In the genomic region with DNA sequence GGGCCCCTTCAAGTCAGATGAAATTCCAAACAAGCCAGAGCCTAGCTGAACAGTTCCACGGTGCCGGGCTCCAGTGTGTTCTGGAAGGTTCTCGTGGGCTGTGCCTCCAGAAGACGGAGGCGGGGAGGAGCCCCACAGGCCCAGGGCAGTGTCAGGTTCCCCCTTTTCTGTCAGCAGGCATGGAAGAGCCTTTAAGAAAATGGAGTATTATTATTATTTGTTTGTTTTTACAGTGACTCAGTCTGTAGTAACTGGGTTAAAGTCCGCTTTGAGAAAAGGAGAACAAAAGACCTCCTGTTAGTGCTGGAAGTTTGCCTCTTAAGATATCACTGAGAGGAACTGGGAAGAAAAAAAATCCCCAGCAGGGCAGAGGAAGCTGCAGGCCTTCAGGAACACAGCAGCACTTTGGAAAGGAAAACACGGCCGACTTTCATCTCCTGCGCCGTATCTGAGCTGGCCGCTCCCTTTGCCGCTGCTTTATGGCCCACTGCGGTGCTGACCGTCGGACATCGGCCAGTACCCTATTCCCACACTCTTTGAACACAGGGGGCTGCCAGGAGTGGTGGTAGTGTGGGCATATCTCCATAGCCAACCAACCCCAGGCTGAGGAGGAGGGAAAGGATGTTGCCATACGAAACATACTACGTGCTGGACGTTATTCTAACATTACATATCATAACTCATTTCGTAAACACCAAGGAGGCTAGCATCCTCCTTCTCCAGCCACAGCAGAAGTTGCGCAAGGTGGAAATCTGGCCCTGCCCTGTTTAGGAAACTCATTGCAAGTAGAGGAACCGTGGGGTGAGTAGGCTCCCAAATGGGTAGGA, we compare ENCODE assay signal across 1 cellular context.
A peak's percentile ranks its signal among the peaks of the same experiment; 100 is the strongest.
TF ChIP-seq lines count a peak whose summit lies in the region.

No MANE protein-coding gene starts in this region.

TF ChIP-seq in HepG2, 621 proteins besides CTCF, POLR2A, EP300 and RAD21 (continued from another document and continues in another):
- TF ChIP-seq, protein P1, sequence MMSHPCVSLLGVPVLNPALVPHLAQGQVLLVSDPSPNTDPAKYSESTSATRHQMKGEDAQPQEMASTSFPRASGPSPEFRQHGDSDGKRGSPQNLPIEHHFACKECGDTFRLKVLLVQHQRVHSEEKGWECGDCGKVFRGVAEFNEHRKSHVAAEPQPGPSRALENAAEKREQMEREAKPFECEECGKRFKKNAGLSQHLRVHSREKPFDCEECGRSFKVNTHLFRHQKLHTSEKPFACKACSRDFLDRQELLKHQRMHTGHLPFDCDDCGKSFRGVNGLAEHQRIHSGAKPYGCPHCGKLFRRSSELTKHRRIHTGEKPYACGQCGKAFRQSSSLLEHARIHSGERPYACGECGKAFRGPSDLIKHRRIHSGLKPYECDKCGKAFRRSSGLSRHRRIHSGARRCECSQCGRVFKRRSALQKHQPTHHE (CRISPR knock-in tag; IDR thresholded peaks at IDR 0.05; ENCODE audit: borderline replicate concordance), result no peak
- TF ChIP-seq, protein P2, sequence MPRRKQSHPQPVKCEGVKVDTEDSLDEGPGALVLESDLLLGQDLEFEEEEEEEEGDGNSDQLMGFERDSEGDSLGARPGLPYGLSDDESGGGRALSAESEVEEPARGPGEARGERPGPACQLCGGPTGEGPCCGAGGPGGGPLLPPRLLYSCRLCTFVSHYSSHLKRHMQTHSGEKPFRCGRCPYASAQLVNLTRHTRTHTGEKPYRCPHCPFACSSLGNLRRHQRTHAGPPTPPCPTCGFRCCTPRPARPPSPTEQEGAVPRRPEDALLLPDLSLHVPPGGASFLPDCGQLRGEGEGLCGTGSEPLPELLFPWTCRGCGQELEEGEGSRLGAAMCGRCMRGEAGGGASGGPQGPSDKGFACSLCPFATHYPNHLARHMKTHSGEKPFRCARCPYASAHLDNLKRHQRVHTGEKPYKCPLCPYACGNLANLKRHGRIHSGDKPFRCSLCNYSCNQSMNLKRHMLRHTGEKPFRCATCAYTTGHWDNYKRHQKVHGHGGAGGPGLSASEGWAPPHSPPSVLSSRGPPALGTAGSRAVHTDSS (CRISPR knock-in tag; conservative IDR thresholded peaks at IDR 0.05), result no peak
- TF ChIP-seq NFYB (CRISPR knock-in tag; IDR thresholded peaks at IDR 0.05) (no peak), ATM (IDR thresholded peaks at IDR 0.05; ENCODE audit: borderline replicate concordance) (no peak), XBP1 (CRISPR knock-in tag; IDR thresholded peaks at IDR 0.05) (no peak), IKZF1 (IDR thresholded peaks at IDR 0.05) (no peak), TAF1 (CRISPR knock-in tag; IDR thresholded peaks at IDR 0.05) (0 out of 2 replicates have a peak, but pooled peaks have one; percentile 21), SMAD1 (CRISPR knock-in tag; IDR thresholded peaks at IDR 0.05; ENCODE audit: borderline replicate concordance, low read depth) (no peak), RCOR2 (CRISPR knock-in tag; IDR thresholded peaks at IDR 0.05) (no peak), SPEN (CRISPR knock-in tag; IDR thresholded peaks at IDR 0.05; ENCODE audit: low read depth) (0 out of 2 replicates have a peak, but pooled peaks have one; percentile 11), ZNF124 (CRISPR knock-in tag; IDR thresholded peaks at IDR 0.05) (no peak), ZNF564 (CRISPR knock-in tag; IDR thresholded peaks at IDR 0.05) (no peak), TCF7 (IDR thresholded peaks at IDR 0.05; ENCODE audit: low read depth) (peak; percentile 78), WIZ (CRISPR knock-in tag; IDR thresholded peaks at IDR 0.05) (no peak), ZNF256 (CRISPR knock-in tag; conservative IDR thresholded peaks at IDR 0.05) (no peak), SETDB1 (CRISPR knock-in tag; IDR thresholded peaks at IDR 0.05; ENCODE audit: borderline replicate concordance) (no peak), ELF4 (CRISPR knock-in tag; IDR thresholded peaks at IDR 0.05; ENCODE audit: borderline replicate concordance) (no peak), NONO (IDR thresholded peaks at IDR 0.05) (no peak), NONO (CRISPR knock-in tag; conservative IDR thresholded peaks at IDR 0.05) (peak; percentile 9; the same call in 1 of the 2 replicates), EED (CRISPR knock-in tag; IDR thresholded peaks at IDR 0.05) (no peak), MED8 (CRISPR knock-in tag; IDR thresholded peaks at IDR 0.05; ENCODE audit: insufficient replicate concordance) (no peak), FOXM1 (CRISPR knock-in tag; IDR thresholded peaks at IDR 0.05) (no peak), SRSF1 (optimal IDR thresholded peaks at IDR 0.05; ENCODE audit: low read depth, low read length) (no peak), TMF1 (CRISPR knock-in tag; IDR thresholded peaks at IDR 0.05; ENCODE audit: low read depth) (no peak), ZNF616 (CRISPR knock-in tag; IDR thresholded peaks at IDR 0.05; ENCODE audit: low read depth) (0 out of 2 replicates have a peak, but pooled peaks have one; percentile 30), HNRNPLL (IDR thresholded peaks at IDR 0.05; ENCODE audit: low read depth, low read length, poor library complexity, severe bottlenecking) (peak; percentile 39), FOXK2 (IDR thresholded peaks at IDR 0.05) (no peak), HOXA5 (CRISPR knock-in tag; IDR thresholded peaks at IDR 0.05) (no peak), U2AF2 (IDR thresholded peaks at IDR 0.05; ENCODE audit: low read depth, low read length) (no peak), ZFY (CRISPR knock-in tag; IDR thresholded peaks at IDR 0.05) (peak; percentile 56), MEIS2 (CRISPR knock-in tag; IDR thresholded peaks at IDR 0.05) (peak; percentile 22; the same call in 1 of the 2 replicates), YY1 (IDR thresholded peaks at IDR 0.05; ENCODE audit: insufficient read depth, insufficient replicate concordance, low read depth, low read length) (no peak), ZNF547 (CRISPR knock-in tag; IDR thresholded peaks at IDR 0.05) (no peak), FOXJ3 (CRISPR knock-in tag; IDR thresholded peaks at IDR 0.05; ENCODE audit: borderline replicate concordance) (peak; percentile 63; the same call in 1 of the 2 replicates)
- TF ChIP-seq, protein P3, sequence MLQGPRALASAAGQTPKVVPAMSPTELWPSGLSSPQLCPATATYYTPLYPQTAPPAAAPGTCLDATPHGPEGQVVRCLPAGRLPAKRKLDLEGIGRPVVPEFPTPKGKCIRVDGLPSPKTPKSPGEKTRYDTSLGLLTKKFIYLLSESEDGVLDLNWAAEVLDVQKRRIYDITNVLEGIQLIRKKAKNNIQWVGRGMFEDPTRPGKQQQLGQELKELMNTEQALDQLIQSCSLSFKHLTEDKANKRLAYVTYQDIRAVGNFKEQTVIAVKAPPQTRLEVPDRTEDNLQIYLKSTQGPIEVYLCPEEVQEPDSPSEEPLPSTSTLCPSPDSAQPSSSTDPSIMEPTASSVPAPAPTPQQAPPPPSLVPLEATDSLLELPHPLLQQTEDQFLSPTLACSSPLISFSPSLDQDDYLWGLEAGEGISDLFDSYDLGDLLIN (CRISPR knock-in tag; IDR thresholded peaks at IDR 0.05; ENCODE audit: borderline replicate concordance), result peak; percentile 48; the same call in 1 of the 2 replicates
- TF ChIP-seq, protein P4, sequence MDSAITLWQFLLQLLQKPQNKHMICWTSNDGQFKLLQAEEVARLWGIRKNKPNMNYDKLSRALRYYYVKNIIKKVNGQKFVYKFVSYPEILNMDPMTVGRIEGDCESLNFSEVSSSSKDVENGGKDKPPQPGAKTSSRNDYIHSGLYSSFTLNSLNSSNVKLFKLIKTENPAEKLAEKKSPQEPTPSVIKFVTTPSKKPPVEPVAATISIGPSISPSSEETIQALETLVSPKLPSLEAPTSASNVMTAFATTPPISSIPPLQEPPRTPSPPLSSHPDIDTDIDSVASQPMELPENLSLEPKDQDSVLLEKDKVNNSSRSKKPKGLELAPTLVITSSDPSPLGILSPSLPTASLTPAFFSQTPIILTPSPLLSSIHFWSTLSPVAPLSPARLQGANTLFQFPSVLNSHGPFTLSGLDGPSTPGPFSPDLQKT (CRISPR knock-in tag; IDR thresholded peaks at IDR 0.05; ENCODE audit: borderline replicate concordance), result no peak
- TF ChIP-seq, protein P5, sequence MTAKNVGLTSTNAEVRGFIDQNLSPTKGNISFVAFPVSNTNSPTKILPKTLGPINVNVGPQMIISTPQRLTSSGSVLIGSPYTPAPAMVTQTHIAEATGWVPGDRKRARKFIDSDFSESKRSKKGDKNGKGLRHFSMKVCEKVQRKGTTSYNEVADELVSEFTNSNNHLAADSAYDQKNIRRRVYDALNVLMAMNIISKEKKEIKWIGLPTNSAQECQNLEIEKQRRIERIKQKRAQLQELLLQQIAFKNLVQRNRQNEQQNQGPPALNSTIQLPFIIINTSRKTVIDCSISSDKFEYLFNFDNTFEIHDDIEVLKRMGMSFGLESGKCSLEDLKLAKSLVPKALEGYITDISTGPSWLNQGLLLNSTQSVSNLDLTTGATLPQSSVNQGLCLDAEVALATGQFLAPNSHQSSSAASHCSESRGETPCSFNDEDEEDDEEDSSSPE (CRISPR knock-in tag; IDR thresholded peaks at IDR 0.05), result no peak
- TF ChIP-seq, protein P6, sequence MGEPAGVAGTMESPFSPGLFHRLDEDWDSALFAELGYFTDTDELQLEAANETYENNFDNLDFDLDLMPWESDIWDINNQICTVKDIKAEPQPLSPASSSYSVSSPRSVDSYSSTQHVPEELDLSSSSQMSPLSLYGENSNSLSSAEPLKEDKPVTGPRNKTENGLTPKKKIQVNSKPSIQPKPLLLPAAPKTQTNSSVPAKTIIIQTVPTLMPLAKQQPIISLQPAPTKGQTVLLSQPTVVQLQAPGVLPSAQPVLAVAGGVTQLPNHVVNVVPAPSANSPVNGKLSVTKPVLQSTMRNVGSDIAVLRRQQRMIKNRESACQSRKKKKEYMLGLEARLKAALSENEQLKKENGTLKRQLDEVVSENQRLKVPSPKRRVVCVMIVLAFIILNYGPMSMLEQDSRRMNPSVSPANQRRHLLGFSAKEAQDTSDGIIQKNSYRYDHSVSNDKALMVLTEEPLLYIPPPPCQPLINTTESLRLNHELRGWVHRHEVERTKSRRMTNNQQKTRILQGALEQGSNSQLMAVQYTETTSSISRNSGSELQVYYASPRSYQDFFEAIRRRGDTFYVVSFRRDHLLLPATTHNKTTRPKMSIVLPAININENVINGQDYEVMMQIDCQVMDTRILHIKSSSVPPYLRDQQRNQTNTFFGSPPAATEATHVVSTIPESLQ (CRISPR knock-in tag; conservative IDR thresholded peaks at IDR 0.05), result no peak
- TF ChIP-seq, protein P7, sequence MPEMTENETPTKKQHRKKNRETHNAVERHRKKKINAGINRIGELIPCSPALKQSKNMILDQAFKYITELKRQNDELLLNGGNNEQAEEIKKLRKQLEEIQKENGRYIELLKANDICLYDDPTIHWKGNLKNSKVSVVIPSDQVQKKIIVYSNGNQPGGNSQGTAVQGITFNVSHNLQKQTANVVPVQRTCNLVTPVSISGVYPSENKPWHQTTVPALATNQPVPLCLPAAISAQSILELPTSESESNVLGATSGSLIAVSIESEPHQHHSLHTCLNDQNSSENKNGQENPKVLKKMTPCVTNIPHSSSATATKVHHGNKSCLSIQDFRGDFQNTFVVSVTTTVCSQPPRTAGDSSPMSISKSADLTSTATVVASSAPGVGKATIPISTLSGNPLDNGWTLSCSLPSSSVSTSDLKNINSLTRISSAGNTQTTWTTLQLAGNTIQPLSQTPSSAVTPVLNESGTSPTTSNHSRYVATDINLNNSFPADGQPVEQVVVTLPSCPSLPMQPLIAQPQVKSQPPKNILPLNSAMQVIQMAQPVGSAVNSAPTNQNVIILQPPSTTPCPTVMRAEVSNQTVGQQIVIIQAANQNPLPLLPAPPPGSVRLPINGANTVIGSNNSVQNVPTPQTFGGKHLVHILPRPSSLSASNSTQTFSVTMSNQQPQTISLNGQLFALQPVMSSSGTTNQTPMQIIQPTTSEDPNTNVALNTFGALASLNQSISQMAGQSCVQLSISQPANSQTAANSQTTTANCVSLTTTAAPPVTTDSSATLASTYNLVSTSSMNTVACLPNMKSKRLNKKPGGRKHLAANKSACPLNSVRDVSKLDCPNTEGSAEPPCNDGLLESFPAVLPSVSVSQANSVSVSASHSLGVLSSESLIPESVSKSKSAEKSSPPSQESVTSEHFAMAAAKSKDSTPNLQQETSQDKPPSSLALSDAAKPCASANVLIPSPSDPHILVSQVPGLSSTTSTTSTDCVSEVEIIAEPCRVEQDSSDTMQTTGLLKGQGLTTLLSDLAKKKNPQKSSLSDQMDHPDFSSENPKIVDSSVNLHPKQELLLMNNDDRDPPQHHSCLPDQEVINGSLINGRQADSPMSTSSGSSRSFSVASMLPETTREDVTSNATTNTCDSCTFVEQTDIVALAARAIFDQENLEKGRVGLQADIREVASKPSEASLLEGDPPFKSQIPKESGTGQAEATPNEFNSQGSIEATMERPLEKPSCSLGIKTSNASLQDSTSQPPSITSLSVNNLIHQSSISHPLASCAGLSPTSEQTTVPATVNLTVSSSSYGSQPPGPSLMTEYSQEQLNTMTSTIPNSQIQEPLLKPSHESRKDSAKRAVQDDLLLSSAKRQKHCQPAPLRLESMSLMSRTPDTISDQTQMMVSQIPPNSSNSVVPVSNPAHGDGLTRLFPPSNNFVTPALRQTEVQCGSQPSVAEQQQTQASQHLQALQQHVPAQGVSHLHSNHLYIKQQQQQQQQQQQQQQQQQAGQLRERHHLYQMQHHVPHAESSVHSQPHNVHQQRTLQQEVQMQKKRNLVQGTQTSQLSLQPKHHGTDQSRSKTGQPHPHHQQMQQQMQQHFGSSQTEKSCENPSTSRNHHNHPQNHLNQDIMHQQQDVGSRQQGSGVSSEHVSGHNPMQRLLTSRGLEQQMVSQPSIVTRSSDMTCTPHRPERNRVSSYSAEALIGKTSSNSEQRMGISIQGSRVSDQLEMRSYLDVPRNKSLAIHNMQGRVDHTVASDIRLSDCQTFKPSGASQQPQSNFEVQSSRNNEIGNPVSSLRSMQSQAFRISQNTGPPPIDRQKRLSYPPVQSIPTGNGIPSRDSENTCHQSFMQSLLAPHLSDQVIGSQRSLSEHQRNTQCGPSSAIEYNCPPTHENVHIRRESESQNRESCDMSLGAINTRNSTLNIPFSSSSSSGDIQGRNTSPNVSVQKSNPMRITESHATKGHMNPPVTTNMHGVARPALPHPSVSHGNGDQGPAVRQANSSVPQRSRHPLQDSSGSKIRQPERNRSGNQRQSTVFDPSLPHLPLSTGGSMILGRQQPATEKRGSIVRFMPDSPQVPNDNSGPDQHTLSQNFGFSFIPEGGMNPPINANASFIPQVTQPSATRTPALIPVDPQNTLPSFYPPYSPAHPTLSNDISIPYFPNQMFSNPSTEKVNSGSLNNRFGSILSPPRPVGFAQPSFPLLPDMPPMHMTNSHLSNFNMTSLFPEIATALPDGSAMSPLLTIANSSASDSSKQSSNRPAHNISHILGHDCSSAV (CRISPR knock-in tag; IDR thresholded peaks at IDR 0.05; ENCODE audit: borderline replicate concordance), result no peak
- TF ChIP-seq, protein P8, sequence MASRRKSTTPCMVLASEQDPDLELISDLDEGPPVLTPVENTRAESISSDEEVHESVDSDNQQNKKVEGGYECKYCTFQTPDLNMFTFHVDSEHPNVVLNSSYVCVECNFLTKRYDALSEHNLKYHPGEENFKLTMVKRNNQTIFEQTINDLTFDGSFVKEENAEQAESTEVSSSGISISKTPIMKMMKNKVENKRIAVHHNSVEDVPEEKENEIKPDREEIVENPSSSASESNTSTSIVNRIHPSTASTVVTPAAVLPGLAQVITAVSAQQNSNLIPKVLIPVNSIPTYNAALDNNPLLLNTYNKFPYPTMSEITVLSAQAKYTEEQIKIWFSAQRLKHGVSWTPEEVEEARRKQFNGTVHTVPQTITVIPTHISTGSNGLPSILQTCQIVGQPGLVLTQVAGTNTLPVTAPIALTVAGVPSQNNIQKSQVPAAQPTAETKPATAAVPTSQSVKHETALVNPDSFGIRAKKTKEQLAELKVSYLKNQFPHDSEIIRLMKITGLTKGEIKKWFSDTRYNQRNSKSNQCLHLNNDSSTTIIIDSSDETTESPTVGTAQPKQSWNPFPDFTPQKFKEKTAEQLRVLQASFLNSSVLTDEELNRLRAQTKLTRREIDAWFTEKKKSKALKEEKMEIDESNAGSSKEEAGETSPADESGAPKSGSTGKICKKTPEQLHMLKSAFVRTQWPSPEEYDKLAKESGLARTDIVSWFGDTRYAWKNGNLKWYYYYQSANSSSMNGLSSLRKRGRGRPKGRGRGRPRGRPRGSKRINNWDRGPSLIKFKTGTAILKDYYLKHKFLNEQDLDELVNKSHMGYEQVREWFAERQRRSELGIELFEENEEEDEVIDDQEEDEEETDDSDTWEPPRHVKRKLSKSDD (CRISPR knock-in tag; IDR thresholded peaks at IDR 0.05; ENCODE audit: low read depth), result no peak
